ENCODE assay signal across 26 cellular contexts in the genomic region with DNA sequence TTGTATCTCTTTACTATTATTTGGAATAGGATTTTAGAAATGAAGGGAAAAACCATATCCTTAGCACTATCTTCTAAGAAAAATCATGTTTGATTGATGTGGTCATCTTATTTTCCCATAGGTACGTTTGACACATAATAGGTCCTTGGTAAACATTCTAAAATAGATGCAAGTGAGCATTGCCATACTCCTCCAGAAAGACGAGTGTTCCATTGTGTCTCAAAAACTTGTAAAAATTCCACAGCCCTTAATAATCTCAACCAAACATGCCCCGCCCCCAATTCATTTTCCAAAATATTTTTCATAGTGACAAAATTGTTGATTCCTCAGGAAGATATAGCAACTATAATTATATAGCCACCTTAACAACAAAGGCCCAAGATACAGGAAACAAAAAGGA.
"Had no signal": no experiment of that assay in that cellular context is flagged by ENCODE, and none has a peak within 500 bp of the region (broad histone marks: within the 10 kb centered on the region; RNA-seq: fewer than 3 reads in every experiment).

No MANE protein-coding gene starts in this region.

- H3K9me3 ChIP-seq: MG63, SJCRH30 had no signal

- H3K27ac ChIP-seq: KMS-11, RWPE1, SJCRH30 had no signal

- H3K9ac ChIP-seq: KMS-11 had no signal

- H3K4me1 ChIP-seq: SJCRH30 had no signal

- H3K27me3 ChIP-seq: MG63, SJCRH30 had no signal

- H3K4me3 ChIP-seq: K562, MG63, SJCRH30 had no signal

- ATAC-seq: HepG2, K562, Panc1, Right ventricle myocardium inferior, SK-N-SH treated with all-trans-retinoic acid at 6 μM for 48 hours had no signal

- H3K4me2 ChIP-seq: KMS-11 had no signal

- DNase-seq: IMR-90, MG63, NCI-H1092, NCI-H1105 treated with DMSO at 0.1 percent for 48 hours, NCI-H1417 treated with DMSO at 0.1 percent for 48 hours, NCI-H146, NCI-H1694 treated with DMSO at 0.1 percent for 48 hours, NCI-H1930, NCI-H2081, NCI-H2107, NCI-H226, NCI-H446, NCI-H510A, NCI-H524 treated with DMSO at 0.1 percent for 48 hours, NCI-H69, NCI-H774, SHP77 treated with DMSO at 0.1 percent for 48 hours, SJCRH30, T-helper 1 cell had no signal
